In the genomic region with DNA sequence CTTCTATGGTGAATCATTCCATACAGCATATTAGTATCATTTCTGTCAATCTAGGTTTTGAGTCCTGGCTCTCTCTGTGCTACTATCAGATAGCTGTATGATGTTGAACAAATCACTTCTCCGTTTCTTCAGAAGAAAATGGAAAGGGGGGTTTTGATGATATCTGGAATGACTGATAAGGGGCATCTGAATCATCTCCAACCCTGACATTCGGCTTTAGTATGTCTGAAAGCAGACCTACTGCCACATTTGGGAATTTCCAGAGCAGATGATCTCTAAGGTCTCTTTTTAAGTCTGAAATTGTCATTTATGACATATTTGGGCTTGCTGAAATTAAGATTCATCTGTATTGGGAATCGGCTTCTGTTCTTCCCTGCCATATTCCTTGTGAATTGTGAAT, we compare ENCODE assay signal across 16 cellular contexts. TPM values are rescaled to one million over a fixed set of nuclear protein-coding genes. Genes with fewer than 3 reads are reported as not detected.
"Had no signal": no experiment of that assay in that cellular context is flagged by ENCODE, and none has a peak within 500 bp of the region (broad histone marks: within the 10 kb centered on the region; RNA-seq: fewer than 3 reads in every experiment).

No MANE protein-coding gene starts in this region.

- H3K27me3 Mint-ChIP-seq: activated B cell treated with CpG ODN at 0.5 μM for 24 hours; activated naive CD8-positive, alpha-beta T cell treated with anti-CD3 and anti-CD28 coated beads, Interleukin-2, amount 10 ng/mL, durations not matched to agents 7 days and 5 days; natural killer cell treated with Interleukin-12 subunit alpha and Interleukin-12 subunit beta and Interleukin-15 and Interleukin-18, amount 100 ng/mL, for 72 hours had no signal

- H3K4me3 Mint-ChIP-seq: activated B cell treated with CpG ODN at 0.5 μM for 24 hours; activated naive CD8-positive, alpha-beta T cell treated with anti-CD3 and anti-CD28 coated beads, Interleukin-2, amount 10 ng/mL, durations not matched to agents 7 days and 5 days; mesothelial cell of epicardium; natural killer cell treated with Interleukin-12 subunit alpha and Interleukin-12 subunit beta and Interleukin-15 and Interleukin-18, amount 100 ng/mL, for 72 hours had no signal

- H3K27ac Mint-ChIP-seq: activated B cell treated with CpG ODN at 0.5 μM for 24 hours; activated naive CD8-positive, alpha-beta T cell treated with anti-CD3 and anti-CD28 coated beads, Interleukin-2, amount 10 ng/mL, durations not matched to agents 7 days and 5 days; natural killer cell treated with Interleukin-12 subunit alpha and Interleukin-12 subunit beta and Interleukin-15 and Interleukin-18, amount 100 ng/mL, for 72 hours had no signal

- ATAC-seq: body of pancreas; gastrocnemius medialis; left lobe of liver; natural killer cell treated with Interleukin-12 subunit alpha and Interleukin-12 subunit beta and Interleukin-15 and Interleukin-18, amount 100 ng/mL, for 72 hours; right lobe of liver had no signal

- DNase-seq: activated B cell treated with CpG ODN at 0.5 μM for 24 hours; activated naive CD8-positive, alpha-beta T cell treated with anti-CD3 and anti-CD28 coated beads, Interleukin-2, amount 10 ng/mL, durations not matched to agents 7 days and 5 days; body of pancreas; central memory CD4-positive, alpha-beta T cell; erythroblast; gastrocnemius medialis; right lobe of liver; Right ventricle myocardium superior; small intestine; stimulated activated CD4-positive, alpha-beta T cell treated with anti-CD3 and anti-CD28 coated beads, Interleukin-2, amount 100 ng/mL, for 48 hours; T-helper 9 cell; thyroid gland had no signal

- H3K9me3 Mint-ChIP-seq: activated naive CD8-positive, alpha-beta T cell treated with anti-CD3 and anti-CD28 coated beads, Interleukin-2, amount 10 ng/mL, durations not matched to agents 7 days and 5 days; mesothelial cell of epicardium; natural killer cell treated with Interleukin-12 subunit alpha and Interleukin-12 subunit beta and Interleukin-15 and Interleukin-18, amount 100 ng/mL, for 72 hours had no signal

RNA-seq across cellular contexts. Expression of a gene that starts 29.5 kb away (rescaled TPM):
- total RNA-seq: activated B cell treated with CpG ODN at 0.5 μM for 24 hours, body of pancreas, gastrocnemius medialis had no signal

RNA-seq across cellular contexts. Expression of a gene that starts 42.2 kb away (rescaled TPM):
- total RNA-seq: body of pancreas, gastrocnemius medialis, left lobe of liver, right lobe of liver, subcutaneous adipose tissue had no signal
